8 cellular contexts compared by ENCODE assay signal in the genomic region with DNA sequence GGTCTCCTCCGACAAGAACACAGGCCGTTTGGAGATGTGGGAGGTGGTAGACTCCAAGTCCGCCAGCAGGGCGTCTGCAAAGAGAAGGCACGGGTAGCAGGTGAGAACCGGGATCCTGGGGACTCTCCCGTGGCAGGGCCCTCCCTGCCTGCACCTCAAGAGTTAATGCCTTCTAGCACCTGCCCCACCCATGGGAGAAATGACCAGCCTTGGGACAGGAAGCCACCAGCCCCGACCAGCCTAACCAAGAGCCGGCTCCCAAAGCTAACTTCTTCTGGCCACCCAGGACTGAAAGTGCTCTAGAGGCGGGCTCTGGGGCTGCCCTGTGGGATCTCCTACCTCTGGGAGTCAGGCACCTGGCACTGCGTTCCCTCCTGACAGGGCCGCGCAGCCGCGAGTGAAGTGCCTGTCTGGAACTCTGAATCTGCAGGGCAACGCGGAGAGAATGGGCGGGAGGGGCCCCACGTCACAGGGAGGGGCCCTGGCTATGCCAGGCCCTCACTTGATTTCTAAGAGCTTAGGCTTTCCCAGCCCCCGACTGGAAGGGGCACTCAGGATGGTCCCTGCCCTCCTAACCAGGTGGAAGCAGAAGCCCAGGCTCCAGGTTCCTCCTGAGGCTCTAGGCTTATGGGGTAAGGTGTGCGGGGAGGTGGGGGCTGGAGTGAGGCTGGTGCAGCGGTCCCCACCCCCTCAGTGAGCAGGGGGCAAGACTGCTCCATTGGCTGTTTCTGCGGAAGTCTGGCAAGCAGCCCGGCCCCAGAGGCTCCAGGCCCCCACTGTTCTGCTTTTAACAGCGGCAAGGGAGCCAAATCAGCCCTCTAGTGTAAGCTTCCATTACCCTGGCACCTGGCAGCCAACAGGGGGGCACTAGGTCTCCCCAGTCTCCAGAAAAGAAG. TPM values are rescaled to one million over a fixed set of nuclear protein-coding genes. Genes with fewer than 3 reads are reported as not detected.
A peak's percentile ranks its signal among the peaks of the same experiment; 100 is the strongest.
DNase-seq lines count a peak whose midpoint lies in the region; ATAC-seq and TF ChIP-seq lines count a peak whose summit lies in the region.

No MANE protein-coding gene starts in this region.

- H3K9ac ChIP-seq in fibroblast of lung (ENCODE audit: insufficient read depth, low read length): no peak overlapping the region

- no peaks in the 10 kb centered on the region for H3K9me3 ChIP-seq in fibroblast of lung (ENCODE audit: control insufficient read depth, insufficient read depth, low read depth, low read length)

- no peak for TF ChIP-seq CTCF in fibroblast of lung (conservative IDR thresholded peaks at IDR 0.05 in 1 of 2, IDR thresholded peaks at IDR 0.05 in 1 of 2; ENCODE audit: low read depth in 1 of 2, low read length in 2 of 2)
- no peak for TF ChIP-seq CTCF in dorsolateral prefrontal cortex (IDR thresholded peaks at IDR 0.05 in 54 of 56, conservative IDR thresholded peaks at IDR 0.05 in 2 of 56; ENCODE audit: low read depth in 1 of 56, partially characterized antibody in 56 of 56)

- intact Hi-C loops in sciatic nerve (cut with DNase I) (loop anchor here (5.0 kb wide), 1 partner anchor 43 kb away; a partner anchor contains a TSS), dorsolateral prefrontal cortex (cut with DNase I) (no loop called here)

- peak; percentile 42 for TF ChIP-seq POLR2A in GM18951 (IDR thresholded peaks at IDR 0.05; ENCODE audit: extremely low read depth, insufficient read depth, insufficient read length)

- in situ Hi-C loops in GM18951 (cut with MboI; ENCODE audit: low sequenced_read_pairs, unreplicated experiment): no loop called here

- peak overlapping the region; percentile 42 for H3K27ac ChIP-seq in fibroblast of lung (ENCODE audit: insufficient read depth, low read length)
- peak overlapping the region in 22 of 59 donors; percentile 6 to 74 (median 46) for H3K27ac ChIP-seq in dorsolateral prefrontal cortex

- peak; percentile 14 for ATAC-seq in sciatic nerve
- ATAC-seq in HG03280 (IDR thresholded peaks at IDR 0.05; ENCODE audit: unreplicated experiment): no peak
- no peak for ATAC-seq in GM19351 (IDR thresholded peaks at IDR 0.05; ENCODE audit: unreplicated experiment)

- no peak overlapping the region for H2AFZ ChIP-seq in fibroblast of lung (ENCODE audit: low read length)

- H3K4me1 ChIP-seq in fibroblast of lung (ENCODE audit: control insufficient read depth, extremely low read depth, insufficient read depth, low read length): peaks cover 17% of the 10 kb centered on the region

- peaks cover 36% of the 10 kb centered on the region for H3K36me3 ChIP-seq in fibroblast of lung (ENCODE audit: control insufficient read depth, insufficient read depth, low read length)

- DNase-seq in NCI-H460 (ENCODE audit: extremely low read depth, low read depth) (peak; percentile 35), fibroblast of lung (ENCODE audit: low read depth in 2 of 2) (no peak), sciatic nerve (ENCODE audit: low spot score) (no peak), cortex of kidney (lab: John Stamatoyannopoulos, UW) (no peak), dorsolateral prefrontal cortex (no peak)

- no peak overlapping the region for H3K4me3 ChIP-seq in fibroblast of lung (replicated peaks in 1 of 4; ENCODE audit: control extremely low read depth in 1 of 4, insufficient read depth in 1 of 4, low read depth in 3 of 4, low read length in 4 of 4)
- peak overlapping the region in 21 of 59 donors; percentile 2 to 39 (median 18) for H3K4me3 ChIP-seq in dorsolateral prefrontal cortex

- H3K4me2 ChIP-seq in fibroblast of lung (ENCODE audit: extremely low read depth, insufficient read depth, low read length): no peak overlapping the region

- H3K27me3 ChIP-seq in fibroblast of lung (ENCODE audit: control insufficient read depth, insufficient read depth, low read length): no peaks in the 10 kb centered on the region
- H3K27me3 ChIP-seq in dorsolateral prefrontal cortex: no peaks in the 10 kb centered on the region

- H3K79me2 ChIP-seq in fibroblast of lung (ENCODE audit: control insufficient read depth, insufficient read depth, low read length): peaks cover 64% of the 10 kb centered on the region

- H4K20me1 ChIP-seq in fibroblast of lung (ENCODE audit: control insufficient read depth, extremely low read depth, insufficient read depth, low read length): no peaks in the 10 kb centered on the region

RNA-seq across cellular contexts. Expression of a gene that starts 23.6 kb away (rescaled TPM):
- total RNA-seq in NCI-H460 (2014; rRNA removed; shearing (Covaris generic)): 5,894 and 6,669 TPM in 2 replicates
- 5,005 and 5,481 TPM in 2 replicates for polyA plus RNA-seq in NCI-H460 (2014; cell fraction: nucleus; rRNA removed)
- 3,063 and 3,837 TPM in 2 replicates for total RNA-seq in fibroblast of lung
- polyA plus RNA-seq in fibroblast of lung: 5,137 and 6,435 TPM in 2 replicates
- 2,788 and 3,168 TPM in 2 replicates for polyA plus RNA-seq in fibroblast of lung (2012)
- polyA minus RNA-seq in fibroblast of lung (ENCODE audit: low replicate concordance): 5,479 and 5,944 TPM in 2 replicates
- total RNA-seq in sciatic nerve: 760 TPM
- 100 to 1,000 TPM; 199 to 446 (median 270) TPM for total RNA-seq in dorsolateral prefrontal cortex

RNA-seq across cellular contexts. Expression of a gene that starts 30.0 kb away (rescaled TPM):
- 67.3 and 88.6 TPM in 2 replicates for total RNA-seq in NCI-H460 (2014; rRNA removed; shearing (Covaris generic))
- polyA plus RNA-seq in NCI-H460 (2014; cell fraction: nucleus; rRNA removed): 90.2 and 99.6 TPM in 2 replicates
- 86.8 and 93.1 TPM in 2 replicates for total RNA-seq in fibroblast of lung
- polyA plus RNA-seq in fibroblast of lung: 30.8 and 45.8 TPM in 2 replicates
- polyA plus RNA-seq in fibroblast of lung (2012): 35.6 and 52.5 TPM in 2 replicates
- 310 and 482 TPM in 2 replicates for polyA minus RNA-seq in fibroblast of lung (ENCODE audit: low replicate concordance)
- 82.6 TPM for total RNA-seq in sciatic nerve
- total RNA-seq in dorsolateral prefrontal cortex: 100 to 1,000 TPM in 2 of 120 experiments, 10 to 100 TPM in 118; 44.5 to 107 (median 69.9) TPM

RNA-seq across cellular contexts. Expression of a gene that starts 41.0 kb away (rescaled TPM):
- total RNA-seq in NCI-H460 (2014; rRNA removed; shearing (Covaris generic)): 40.1 and 46.9 TPM in 2 replicates
- polyA plus RNA-seq in NCI-H460 (2014; cell fraction: nucleus; rRNA removed): 31.3 and 36.8 TPM in 2 replicates
- 9.2 and 21.5 TPM in 2 replicates for total RNA-seq in fibroblast of lung
- 31.4 and 59.3 TPM in 2 replicates for polyA plus RNA-seq in fibroblast of lung
- 84.4 and 134 TPM in 2 replicates for polyA plus RNA-seq in fibroblast of lung (2012)
- polyA minus RNA-seq in fibroblast of lung (ENCODE audit: low replicate concordance): 413 and 630 TPM in 2 replicates
- total RNA-seq in sciatic nerve: 183 TPM
- total RNA-seq in dorsolateral prefrontal cortex: 10 to 100 TPM; 15.7 to 57.9 (median 32.8) TPM
